ENCODE assay signal across 1 cellular context in the genomic region with DNA sequence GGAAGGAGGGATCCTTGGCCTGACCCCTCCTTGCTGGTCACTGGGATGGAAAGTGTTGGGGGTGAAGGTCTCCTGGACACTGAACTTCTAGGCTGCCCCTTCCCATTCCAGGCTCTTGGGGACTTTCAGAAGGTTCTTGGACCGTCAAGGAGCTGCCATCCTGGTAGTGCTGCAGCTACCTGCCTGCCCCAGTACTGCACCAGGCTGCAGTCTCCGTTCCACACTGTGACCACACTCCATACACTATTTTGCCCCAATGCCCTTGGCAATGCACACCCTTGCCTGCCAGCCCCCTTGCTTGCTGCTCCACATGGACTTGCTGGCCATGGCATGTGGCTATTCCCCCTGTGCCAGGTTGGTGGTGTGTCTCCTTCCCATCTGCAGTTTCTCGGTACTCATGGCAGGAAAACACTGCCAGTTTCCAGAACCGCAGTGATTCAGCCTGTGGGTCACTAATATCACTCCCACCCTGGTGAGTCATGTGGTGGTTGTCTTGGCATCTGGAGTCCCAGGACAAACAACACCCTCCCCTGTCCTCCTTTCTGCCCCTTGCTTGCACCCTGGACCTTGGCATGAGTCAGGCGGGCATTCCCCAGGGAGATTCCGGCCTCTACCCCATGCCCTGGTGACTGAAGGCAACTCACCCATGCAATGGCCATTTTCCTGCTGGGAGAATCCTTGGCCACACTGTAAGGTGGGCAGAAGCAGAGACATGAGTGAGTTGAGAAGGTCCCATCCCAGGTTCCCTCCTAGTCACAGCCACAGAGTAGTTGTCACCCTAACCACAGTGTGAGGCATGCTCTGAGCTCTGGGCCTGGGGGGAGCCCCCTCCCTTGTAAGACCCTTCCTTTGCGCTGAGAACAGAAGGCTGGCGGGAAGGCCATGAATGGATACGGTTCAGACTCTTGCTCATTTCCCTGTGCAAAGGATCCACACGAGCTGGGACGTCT.
A peak's percentile ranks its signal among the peaks of the same experiment; 100 is the strongest.
TF ChIP-seq lines count a peak whose summit lies in the region.

No MANE protein-coding gene starts in this region.

TF ChIP-seq in SK-N-SH, 30 proteins besides CTCF, POLR2A, EP300 and RAD21:
- peak; percentile 99 for TF ChIP-seq FOSL2 (IDR thresholded peaks at IDR 0.05; ENCODE audit: borderline replicate concordance, low read depth)
- TF ChIP-seq GABPA (IDR thresholded peaks at IDR 0.05; ENCODE audit: low read depth), result 0 out of 2 replicates have a peak, but pooled peaks have one; percentile 19
- peak; percentile 87 for TF ChIP-seq NFIC (IDR thresholded peaks at IDR 0.05; ENCODE audit: borderline replicate concordance)
- TF ChIP-seq POLR2AphosphoS5 (IDR thresholded peaks at IDR 0.05; ENCODE audit: low read depth, low read length), result peak; percentile 68; the same call in 1 of the 2 replicates
- TF ChIP-seq RFX5 (IDR thresholded peaks at IDR 0.05; ENCODE audit: low read length), result no peak
- no peak for TF ChIP-seq YY1 (IDR thresholded peaks at IDR 0.05; ENCODE audit: low read depth)
- TF ChIP-seq ELF1 (IDR thresholded peaks at IDR 0.05), result peak; percentile 45; the same call in 1 of the 2 replicates
- TF ChIP-seq JUND (IDR thresholded peaks at IDR 0.05), result peak; percentile 94
- TF ChIP-seq, protein P1, sequence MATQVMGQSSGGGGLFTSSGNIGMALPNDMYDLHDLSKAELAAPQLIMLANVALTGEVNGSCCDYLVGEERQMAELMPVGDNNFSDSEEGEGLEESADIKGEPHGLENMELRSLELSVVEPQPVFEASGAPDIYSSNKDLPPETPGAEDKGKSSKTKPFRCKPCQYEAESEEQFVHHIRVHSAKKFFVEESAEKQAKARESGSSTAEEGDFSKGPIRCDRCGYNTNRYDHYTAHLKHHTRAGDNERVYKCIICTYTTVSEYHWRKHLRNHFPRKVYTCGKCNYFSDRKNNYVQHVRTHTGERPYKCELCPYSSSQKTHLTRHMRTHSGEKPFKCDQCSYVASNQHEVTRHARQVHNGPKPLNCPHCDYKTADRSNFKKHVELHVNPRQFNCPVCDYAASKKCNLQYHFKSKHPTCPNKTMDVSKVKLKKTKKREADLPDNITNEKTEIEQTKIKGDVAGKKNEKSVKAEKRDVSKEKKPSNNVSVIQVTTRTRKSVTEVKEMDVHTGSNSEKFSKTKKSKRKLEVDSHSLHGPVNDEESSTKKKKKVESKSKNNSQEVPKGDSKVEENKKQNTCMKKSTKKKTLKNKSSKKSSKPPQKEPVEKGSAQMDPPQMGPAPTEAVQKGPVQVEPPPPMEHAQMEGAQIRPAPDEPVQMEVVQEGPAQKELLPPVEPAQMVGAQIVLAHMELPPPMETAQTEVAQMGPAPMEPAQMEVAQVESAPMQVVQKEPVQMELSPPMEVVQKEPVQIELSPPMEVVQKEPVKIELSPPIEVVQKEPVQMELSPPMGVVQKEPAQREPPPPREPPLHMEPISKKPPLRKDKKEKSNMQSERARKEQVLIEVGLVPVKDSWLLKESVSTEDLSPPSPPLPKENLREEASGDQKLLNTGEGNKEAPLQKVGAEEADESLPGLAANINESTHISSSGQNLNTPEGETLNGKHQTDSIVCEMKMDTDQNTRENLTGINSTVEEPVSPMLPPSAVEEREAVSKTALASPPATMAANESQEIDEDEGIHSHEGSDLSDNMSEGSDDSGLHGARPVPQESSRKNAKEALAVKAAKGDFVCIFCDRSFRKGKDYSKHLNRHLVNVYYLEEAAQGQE (IDR thresholded peaks at IDR 0.05; ENCODE audit: low read depth, low read length), result 0 out of 2 replicates have a peak, but pooled peaks have one; percentile 39
- peak; percentile 100 for TF ChIP-seq RXRA (IDR thresholded peaks at IDR 0.05; ENCODE audit: borderline replicate concordance, low read depth)
- no peak for TF ChIP-seq GATA2 (CRISPR knock-in tag; IDR thresholded peaks at IDR 0.05)
- no peak for TF ChIP-seq CHD2 (IDR thresholded peaks at IDR 0.05; ENCODE audit: low read length, partially characterized antibody)
- TF ChIP-seq NRF1 (IDR thresholded peaks at IDR 0.05; ENCODE audit: low read depth, low read length), result no peak
- peak; percentile 83; the same call in 1 of the 2 replicates for TF ChIP-seq TEAD4 (IDR thresholded peaks at IDR 0.05; ENCODE audit: borderline replicate concordance, insufficient read depth)
- TF ChIP-seq MEF2A (IDR thresholded peaks at IDR 0.05; ENCODE audit: borderline replicate concordance, low read depth), result peak; percentile 58; the same call in 1 of the 2 replicates
- TF ChIP-seq, protein P2, sequence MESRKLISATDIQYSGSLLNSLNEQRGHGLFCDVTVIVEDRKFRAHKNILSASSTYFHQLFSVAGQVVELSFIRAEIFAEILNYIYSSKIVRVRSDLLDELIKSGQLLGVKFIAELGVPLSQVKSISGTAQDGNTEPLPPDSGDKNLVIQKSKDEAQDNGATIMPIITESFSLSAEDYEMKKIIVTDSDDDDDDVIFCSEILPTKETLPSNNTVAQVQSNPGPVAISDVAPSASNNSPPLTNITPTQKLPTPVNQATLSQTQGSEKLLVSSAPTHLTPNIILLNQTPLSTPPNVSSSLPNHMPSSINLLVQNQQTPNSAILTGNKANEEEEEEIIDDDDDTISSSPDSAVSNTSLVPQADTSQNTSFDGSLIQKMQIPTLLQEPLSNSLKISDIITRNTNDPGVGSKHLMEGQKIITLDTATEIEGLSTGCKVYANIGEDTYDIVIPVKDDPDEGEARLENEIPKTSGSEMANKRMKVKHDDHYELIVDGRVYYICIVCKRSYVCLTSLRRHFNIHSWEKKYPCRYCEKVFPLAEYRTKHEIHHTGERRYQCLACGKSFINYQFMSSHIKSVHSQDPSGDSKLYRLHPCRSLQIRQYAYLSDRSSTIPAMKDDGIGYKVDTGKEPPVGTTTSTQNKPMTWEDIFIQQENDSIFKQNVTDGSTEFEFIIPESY (IDR thresholded peaks at IDR 0.05; ENCODE audit: borderline replicate concordance, low read depth), result peak; percentile 84
- TF ChIP-seq TCF12 (IDR thresholded peaks at IDR 0.05), result peak; percentile 96
- TF ChIP-seq SMC3 (IDR thresholded peaks at IDR 0.05; ENCODE audit: low read depth, low read length), result no peak
- no peak for TF ChIP-seq EZH2phosphoT487 (IDR thresholded peaks at IDR 0.05; ENCODE audit: borderline replicate concordance, low read depth)
- TF ChIP-seq, protein P3, sequence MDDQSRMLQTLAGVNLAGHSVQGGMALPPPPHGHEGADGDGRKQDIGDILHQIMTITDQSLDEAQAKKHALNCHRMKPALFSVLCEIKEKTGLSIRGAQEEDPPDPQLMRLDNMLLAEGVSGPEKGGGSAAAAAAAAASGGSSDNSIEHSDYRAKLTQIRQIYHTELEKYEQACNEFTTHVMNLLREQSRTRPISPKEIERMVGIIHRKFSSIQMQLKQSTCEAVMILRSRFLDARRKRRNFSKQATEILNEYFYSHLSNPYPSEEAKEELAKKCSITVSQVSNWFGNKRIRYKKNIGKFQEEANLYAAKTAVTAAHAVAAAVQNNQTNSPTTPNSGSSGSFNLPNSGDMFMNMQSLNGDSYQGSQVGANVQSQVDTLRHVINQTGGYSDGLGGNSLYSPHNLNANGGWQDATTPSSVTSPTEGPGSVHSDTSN (IDR thresholded peaks at IDR 0.05), result peak; percentile 71
- TF ChIP-seq, protein P4, sequence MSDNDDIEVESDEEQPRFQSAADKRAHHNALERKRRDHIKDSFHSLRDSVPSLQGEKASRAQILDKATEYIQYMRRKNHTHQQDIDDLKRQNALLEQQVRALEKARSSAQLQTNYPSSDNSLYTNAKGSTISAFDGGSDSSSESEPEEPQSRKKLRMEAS (IDR thresholded peaks at IDR 0.05; ENCODE audit: low read depth), result peak; percentile 88
- TF ChIP-seq, protein P5, sequence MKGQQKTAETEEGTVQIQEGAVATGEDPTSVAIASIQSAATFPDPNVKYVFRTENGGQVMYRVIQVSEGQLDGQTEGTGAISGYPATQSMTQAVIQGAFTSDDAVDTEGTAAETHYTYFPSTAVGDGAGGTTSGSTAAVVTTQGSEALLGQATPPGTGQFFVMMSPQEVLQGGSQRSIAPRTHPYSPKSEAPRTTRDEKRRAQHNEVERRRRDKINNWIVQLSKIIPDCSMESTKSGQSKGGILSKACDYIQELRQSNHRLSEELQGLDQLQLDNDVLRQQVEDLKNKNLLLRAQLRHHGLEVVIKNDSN (IDR thresholded peaks at IDR 0.05; ENCODE audit: borderline replicate concordance, low read depth), result peak; percentile 31; the same call in 1 of the 2 replicates
